In genomic region chr7:23970193-23970592, GRCh38 we compare ENCODE assay signal across 25 cellular contexts.
"Had no signal": no experiment of that assay in that cellular context is flagged by ENCODE, and none has a peak within 500 bp of the region (broad histone marks: within the 10 kb centered on the region; RNA-seq: fewer than 3 reads in every experiment).

No MANE protein-coding gene starts in this region.

- H3K9me3 Mint-ChIP-seq: activated B cell treated with CpG ODN at 0.5 μM for 24 hours; activated CD4-positive, alpha-beta memory T cell treated with anti-CD3 and anti-CD28 coated beads for 36 hours; activated CD4-positive, alpha-beta T cell treated with anti-CD3 and anti-CD28 coated beads, Interleukin-2, amount 10 ng/mL, durations not matched to agents 7 days and 5 days; activated naive CD4-positive, alpha-beta T cell treated with anti-CD3 and anti-CD28 coated beads for 36 hours; activated T-cell treated with anti-CD3 and anti-CD28 coated beads, Interleukin-2, amount 50 U/mL, for 4 hours; T-helper 1 cell treated with Interleukin-12 subunit alpha and Interleukin-12 subunit beta and Interleukin-4 antibody, amounts not matched to agents 30 μg/mL and 1 μg/mL, for 36 hours had no signal

- H3K4me1 Mint-ChIP-seq: activated B cell treated with CpG ODN at 0.5 μM for 24 hours had no signal

- H3K27me3 Mint-ChIP-seq: activated B cell treated with CpG ODN at 0.5 μM for 24 hours; activated CD4-positive, alpha-beta memory T cell treated with anti-CD3 and anti-CD28 coated beads for 36 hours had no signal

- H3K36me3 Mint-ChIP-seq: activated CD4-positive, alpha-beta memory T cell treated with anti-CD3 and anti-CD28 coated beads for 36 hours; activated naive CD8-positive, alpha-beta T cell had no signal

- H3K36me3 ChIP-seq: brain microvascular endothelial cell, cardiac muscle cell, MG63, Peyer's patch had no signal

- H3K27me3 ChIP-seq: brain microvascular endothelial cell, cardiac muscle cell, MG63, Peyer's patch had no signal

- H3K27ac Mint-ChIP-seq: activated B cell treated with CpG ODN at 0.5 μM for 24 hours; activated CD4-positive, alpha-beta memory T cell treated with anti-CD3 and anti-CD28 coated beads for 36 hours; activated CD4-positive, alpha-beta T cell treated with anti-CD3 and anti-CD28 coated beads, Interleukin-2, amount 10 ng/mL, durations not matched to agents 7 days and 5 days; activated naive CD4-positive, alpha-beta T cell treated with anti-CD3 and anti-CD28 coated beads for 36 hours; activated naive CD8-positive, alpha-beta T cell; T-helper 1 cell treated with Interleukin-12 subunit alpha and Interleukin-12 subunit beta and Interleukin-4 antibody, amounts not matched to agents 30 μg/mL and 1 μg/mL, for 36 hours had no signal

- H3K4me3 Mint-ChIP-seq: activated B cell treated with CpG ODN at 0.5 μM for 24 hours; activated CD4-positive, alpha-beta memory T cell treated with anti-CD3 and anti-CD28 coated beads for 36 hours; activated CD4-positive, alpha-beta T cell treated with anti-CD3 and anti-CD28 coated beads, Interleukin-2, amount 10 ng/mL, durations not matched to agents 7 days and 5 days; activated naive CD4-positive, alpha-beta T cell treated with anti-CD3 and anti-CD28 coated beads for 36 hours; activated naive CD8-positive, alpha-beta T cell; activated T-cell treated with anti-CD3 and anti-CD28 coated beads, Interleukin-2, amount 50 U/mL, for 4 hours; T-helper 1 cell treated with Interleukin-12 subunit alpha and Interleukin-12 subunit beta and Interleukin-4 antibody, amounts not matched to agents 30 μg/mL and 1 μg/mL, for 36 hours had no signal

- DNase-seq: activated B cell treated with CpG ODN at 0.5 μM for 24 hours; activated CD4-positive, alpha-beta memory T cell treated with anti-CD3 and anti-CD28 coated beads for 36 hours; activated CD4-positive, alpha-beta T cell treated with anti-CD3 and anti-CD28 coated beads, Interleukin-2, amount 10 ng/mL, durations not matched to agents 7 days and 5 days; activated CD8-positive, alpha-beta memory T cell treated with anti-CD3 and anti-CD28 coated beads for 24 hours; activated effector memory CD4-positive, alpha-beta T cell treated with anti-CD3 and anti-CD28 coated beads, Interleukin-2, amount 50 U/mL, for 16 hours; activated naive CD4-positive, alpha-beta T cell treated with anti-CD3 and anti-CD28 coated beads for 36 hours; activated T-cell treated with anti-CD3 and anti-CD28 coated beads, Interleukin-2, amount 50 U/mL, for 4 hours; brain microvascular endothelial cell; cerebellar nuclear complex; MG63; MV-4-11; NCI-H1105; NCI-H1436; NCI-H1694 treated with DMSO at 0.1 percent for 48 hours; NCI-H2029 treated with DMSO at 0.1 percent for 48 hours; NCI-H510A treated with DMSO at 0.1 percent for 48 hours; NCI-H69; NK-92 treated with Interleukin-12 subunit alpha and Interleukin-12 subunit beta, amount 100 ng/mL, for 24 hours; OCI-M1; SHP77 treated with DMSO at 0.1 percent for 48 hours had no signal

- H3K4me2 ChIP-seq: KMS-11 had no signal

- H3K4me3 ChIP-seq: cardiac muscle cell, MG63, Peyer's patch had no signal

- ATAC-seq: activated T-cell treated with anti-CD3 and anti-CD28 coated beads, Interleukin-2, amount 50 U/mL, for 4 hours had no signal

- H3K9me3 ChIP-seq: MG63, Peyer's patch had no signal

- H3K27ac ChIP-seq: brain microvascular endothelial cell, cardiac muscle cell, KMS-11, Peyer's patch had no signal

- H3K9ac ChIP-seq: KMS-11 had no signal
